9 cellular contexts compared by ENCODE assay signal in the genomic region with DNA sequence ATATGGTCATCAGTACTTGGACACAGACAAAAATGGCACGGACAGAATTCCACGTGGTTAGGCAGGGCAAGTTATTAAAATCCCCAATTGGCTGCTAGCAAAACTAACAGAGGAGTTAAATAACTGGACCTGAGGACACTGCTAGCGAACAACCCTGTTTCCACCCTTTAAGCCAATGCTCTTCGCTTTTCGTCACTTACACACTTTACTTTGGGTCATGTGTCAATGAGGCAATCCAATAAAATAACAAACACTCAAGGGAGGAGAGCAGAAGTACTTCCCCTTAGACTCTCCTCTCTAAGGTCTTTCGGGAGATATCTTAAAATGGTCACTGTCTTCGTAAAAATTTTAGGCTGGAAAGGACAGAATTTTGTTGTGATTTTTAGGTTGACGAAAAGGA.
"Had no signal": no experiment of that assay in that cellular context is flagged by ENCODE, and none has a peak within 500 bp of the region (broad histone marks: within the 10 kb centered on the region; RNA-seq: fewer than 3 reads in every experiment).

No MANE protein-coding gene starts in this region.

- H2AFZ ChIP-seq: hepatocyte had no signal

- H3K4me2 ChIP-seq: hepatocyte had no signal

- H3K9me3 ChIP-seq: esophagus muscularis mucosa, left ventricle myocardium inferior, pancreas had no signal

- H3K4me3 ChIP-seq: esophagus muscularis mucosa, hepatocyte, left ventricle myocardium inferior, pancreas had no signal

- H3K27ac ChIP-seq: esophagus muscularis mucosa, left ventricle myocardium inferior had no signal

- H3K4me1 ChIP-seq: left ventricle myocardium inferior had no signal

- H3K36me3 ChIP-seq: esophagus muscularis mucosa, left ventricle myocardium inferior, pancreas had no signal

- DNase-seq: activated CD4-positive, alpha-beta T cell treated with anti-CD3 and anti-CD28 coated beads, Interleukin-2, amount 50 U/mL, for 1 hour; activated CD8-positive, alpha-beta memory T cell treated with anti-CD3 and anti-CD28 coated beads for 24 hours; activated naive CD8-positive, alpha-beta T cell treated with anti-CD3 and anti-CD28 coated beads, Interleukin-2, amount 10 ng/mL, durations not matched to agents 7 days and 5 days; cortex of kidney; effector CD4-positive, alpha-beta T cell; left ventricle myocardium inferior; pancreas had no signal

- H3K27me3 ChIP-seq: esophagus muscularis mucosa, hepatocyte, pancreas had no signal
